ENCODE assay signal across 8 cellular contexts in the genomic region with DNA sequence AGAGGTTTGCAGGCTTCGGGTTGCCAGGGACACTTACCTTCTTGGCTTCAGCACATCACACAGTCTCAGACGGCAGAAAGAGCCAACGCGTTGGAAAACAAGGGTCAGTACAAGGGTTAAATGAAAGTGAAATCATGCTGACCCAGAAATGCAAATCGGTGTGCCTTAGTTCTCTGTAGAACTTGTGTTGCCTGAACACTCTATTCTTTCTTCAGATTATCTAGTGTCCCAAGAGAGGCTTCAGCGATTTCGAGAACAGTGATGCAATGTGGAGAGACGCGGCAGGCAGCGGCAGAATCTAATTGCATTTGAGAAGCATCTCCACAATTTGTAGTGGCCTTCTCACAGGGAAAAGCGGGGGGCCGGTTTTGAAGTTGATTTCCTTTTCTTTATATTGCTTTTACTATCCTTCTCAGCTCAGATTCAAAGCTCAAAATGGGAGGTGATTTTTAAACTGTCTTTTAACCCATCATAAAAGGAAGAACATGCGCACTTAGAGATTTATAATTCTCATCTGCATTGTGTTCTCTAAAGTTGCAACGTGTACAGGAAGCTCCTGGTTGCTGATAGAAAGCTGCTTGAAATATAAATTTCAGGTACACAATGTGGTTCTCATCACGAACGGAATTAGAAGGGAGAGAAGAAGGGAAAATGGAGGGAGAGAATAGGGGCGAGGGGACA.
DNase-seq lines count a peak whose midpoint lies in the region; ATAC-seq and TF ChIP-seq lines count a peak whose summit lies in the region.

No MANE protein-coding gene starts in this region.

- peak overlapping the region in 1 of 2 donors; percentile 21 for H3K27ac ChIP-seq in mucosa of rectum (ENCODE audit: low read depth in 2 of 2, low read length in 2 of 2)
- H3K27ac ChIP-seq in left lung: no peak overlapping the region

- no peaks in the 10 kb centered on the region for H3K27me3 Mint-ChIP-seq in activated T-helper 2 cell treated with anti-CD3 and anti-CD28 coated beads, Interferon-gamma antibody, Interleukin-2, Interleukin-4, amounts not matched to agents 10 μg/mL and 5 μg/mL and 100 μg/mL, durations not matched to agents 14 hours and 24 hours and 36 hours (ENCODE audit: low read depth)

- H3K4me1 Mint-ChIP-seq in activated T-helper 2 cell treated with anti-CD3 and anti-CD28 coated beads, Interferon-gamma antibody, Interleukin-2, Interleukin-4, amounts not matched to agents 10 μg/mL and 5 μg/mL and 100 μg/mL, durations not matched to agents 14 hours and 24 hours and 36 hours (ENCODE audit: low read depth): peaks cover 34% of the 10 kb centered on the region

- H3K36me3 Mint-ChIP-seq in activated T-helper 2 cell treated with anti-CD3 and anti-CD28 coated beads, Interferon-gamma antibody, Interleukin-2, Interleukin-4, amounts not matched to agents 10 μg/mL and 5 μg/mL and 100 μg/mL, durations not matched to agents 14 hours and 24 hours and 36 hours (ENCODE audit: low read depth): peaks cover 4% of the 10 kb centered on the region

- peak overlapping the region; percentile 1 to 26 for H3K9ac ChIP-seq in mucosa of rectum (ENCODE audit: low read depth in 1 of 2, low read length in 2 of 2)

- ATAC-seq in GM18511 (IDR thresholded peaks at IDR 0.05; ENCODE audit: unreplicated experiment) (peak; percentile 79), HG03045 (IDR thresholded peaks at IDR 0.05; ENCODE audit: unreplicated experiment) (peak; percentile 77), left lung (no peak)

- peak overlapping the region; percentile 25 to 46 for H3K4me3 ChIP-seq in mucosa of rectum (ENCODE audit: low read length in 2 of 2)
- no peak overlapping the region for H3K4me3 ChIP-seq in left lung

- H3K36me3 ChIP-seq in mucosa of rectum (ENCODE audit: control insufficient read depth in 2 of 2, insufficient read depth in 2 of 2, low read length in 2 of 2) (no peaks in the 10 kb centered on the region), left lung (no peaks in the 10 kb centered on the region)

- intact Hi-C loops in activated T-helper 2 cell treated with anti-CD3 and anti-CD28 coated beads, Interferon-gamma antibody, Interleukin-2, Interleukin-4, amounts not matched to agents 10 μg/mL and 5 μg/mL and 100 μg/mL, durations not matched to agents 14 hours and 24 hours and 36 hours (cut with micrococcal nuclease): loop anchor here (1.0 to 10.0 kb wide), 7 partner anchors 24 to 184 kb away; a partner anchor contains a TSS
- intact Hi-C loops in left lung (cut with DNase I): no loop called here

- H3K4me3 Mint-ChIP-seq in activated T-helper 2 cell treated with anti-CD3 and anti-CD28 coated beads, Interferon-gamma antibody, Interleukin-2, Interleukin-4, amounts not matched to agents 10 μg/mL and 5 μg/mL and 100 μg/mL, durations not matched to agents 14 hours and 24 hours and 36 hours (ENCODE audit: low read depth): peak overlapping the region; percentile 82

- H3K9me3 ChIP-seq in mucosa of rectum (ENCODE audit: control insufficient read depth in 2 of 2, low read length in 2 of 2): no peaks in the 10 kb centered on the region
- no peaks in the 10 kb centered on the region for H3K9me3 ChIP-seq in left lung

- peaks cover 0 to 10% of the 10 kb centered on the region in 2 donors for H3K4me1 ChIP-seq in mucosa of rectum (ENCODE audit: control insufficient read depth in 2 of 2, insufficient read depth in 2 of 2, low read length in 2 of 2)
- peaks cover 0 to 4% of the 10 kb centered on the region in 2 donors for H3K4me1 ChIP-seq in left lung

- no peaks in the 10 kb centered on the region for H3K9me3 Mint-ChIP-seq in activated T-helper 2 cell treated with anti-CD3 and anti-CD28 coated beads, Interferon-gamma antibody, Interleukin-2, Interleukin-4, amounts not matched to agents 10 μg/mL and 5 μg/mL and 100 μg/mL, durations not matched to agents 14 hours and 24 hours and 36 hours

- no peak for TF ChIP-seq CTCF in left lung (IDR thresholded peaks at IDR 0.05)

- peak overlapping the region; percentile 93 for H3K27ac Mint-ChIP-seq in activated T-helper 2 cell treated with anti-CD3 and anti-CD28 coated beads, Interferon-gamma antibody, Interleukin-2, Interleukin-4, amounts not matched to agents 10 μg/mL and 5 μg/mL and 100 μg/mL, durations not matched to agents 14 hours and 24 hours and 36 hours

- no peaks in the 10 kb centered on the region for H3K27me3 ChIP-seq in mucosa of rectum (ENCODE audit: control insufficient read depth in 2 of 2, insufficient read depth in 2 of 2, low read length in 2 of 2)
- no peaks in the 10 kb centered on the region for H3K27me3 ChIP-seq in left lung

- peak; percentile 9 for DNase-seq in activated T-helper 2 cell treated with anti-CD3 and anti-CD28 coated beads, Interferon-gamma antibody, Interleukin-2, Interleukin-4, amounts not matched to agents 10 μg/mL and 5 μg/mL and 100 μg/mL, durations not matched to agents 14 hours and 24 hours and 36 hours (ENCODE audit: low spot score)
- DNase-seq in NCI-H146 treated with DMSO at 0.1 percent for 48 hours (lab: John Stamatoyannopoulos, UW; ENCODE audit: unreplicated experiment) (no peak), amniotic stem cell (lab: John Stamatoyannopoulos, UW) (no peak), left lung (no peak), cortex of kidney (lab: John Stamatoyannopoulos, UW) (no peak)

Comparison
In these comparisons a context has a peak if more than half of its experiments do, and no peak if none do; other contexts are left out.
1. H3K4me3 ChIP-seq: peak in mucosa of rectum (2 of 2); none in left lung (0 of 2).